9 cellular contexts compared by ENCODE assay signal in genomic region chr3:72960812-72961518, GRCh38. TPM values are rescaled to one million over a fixed set of nuclear protein-coding genes. Genes with fewer than 3 reads are reported as not detected.
DNase-seq lines count a peak whose midpoint lies in the region; ATAC-seq and TF ChIP-seq lines count a peak whose summit lies in the region.
"Had no signal": no experiment of that assay in that cellular context is flagged by ENCODE, and none has a peak within 500 bp of the region (broad histone marks: within the 10 kb centered on the region; RNA-seq: fewer than 3 reads in every experiment).

No MANE protein-coding gene starts in this region.

- H3K4me2 ChIP-seq in hepatocyte: peak overlapping the region; percentile 58

- H4K20me1 ChIP-seq in hepatocyte (ENCODE audit: insufficient read depth, poor library complexity, severe bottlenecking): no peaks in the 10 kb centered on the region

- H3K9me3 ChIP-seq in adipocyte (ENCODE audit: control insufficient read depth, low read length) (no peaks in the 10 kb centered on the region), hepatocyte (ENCODE audit: low read depth) (no peaks in the 10 kb centered on the region), testis (no peaks in the 10 kb centered on the region)

- H3K27me3 ChIP-seq in adipocyte (replicated peaks; ENCODE audit: control insufficient read depth, insufficient read depth, low read length): no peaks in the 10 kb centered on the region
- no peaks in the 10 kb centered on the region for H3K27me3 ChIP-seq in hepatocyte
- H3K27me3 ChIP-seq in testis: no peaks in the 10 kb centered on the region

- H3K4me3 ChIP-seq in adipocyte (ENCODE audit: low read length): no peak overlapping the region
- H3K4me3 ChIP-seq in hepatocyte: no peak overlapping the region
- H3K4me3 ChIP-seq in testis: no peak overlapping the region

- H3K4me1 ChIP-seq in adipocyte (ENCODE audit: control insufficient read depth, insufficient read depth, low read length) (peaks cover 35% of the 10 kb centered on the region), hepatocyte (ENCODE audit: insufficient read depth) (peaks cover 25% of the 10 kb centered on the region), testis (peaks cover 34% of the 10 kb centered on the region)

- DNase-seq in activated naive CD8-positive, alpha-beta T cell treated with anti-CD3 and anti-CD28 coated beads, Interleukin-2, amount 50 U/mL, for 24 hours: no peak
- no peak for DNase-seq in activated naive CD8-positive, alpha-beta T cell treated with anti-CD3 and anti-CD28 coated beads for 36 hours
- DNase-seq in adipocyte (ENCODE audit: low read depth) (peak; percentile 86), hepatocyte (ENCODE audit: low spot score) (peak; percentile 86), testis (peak; percentile 80), NCI-H2227 treated with DMSO at 0.1 percent for 48 hours (lab: John Stamatoyannopoulos, UW) (no peak)
- DNase-seq: DND-41 had no signal

- TF ChIP-seq CTCF in hepatocyte (IDR thresholded peaks at IDR 0.05; ENCODE audit: poor library complexity) (no peak), testis (IDR thresholded peaks at IDR 0.05) (no peak)

- 39% methylated on average over 7 of the region's 7 CpGs for WGBS in hepatocyte (ENCODE audit: low lambda C conversion rate, missing lambda C conversion rate)
- WGBS in testis, 2 donors: 58 to 70% methylated on average over 7 of the region's 7 CpGs

- H3K79me2 ChIP-seq in hepatocyte: no peaks in the 10 kb centered on the region

- no peak overlapping the region for H3K27ac Mint-ChIP-seq in activated naive CD8-positive, alpha-beta T cell treated with anti-CD3 and anti-CD28 coated beads, Interleukin-2, amount 50 U/mL, for 24 hours
- H3K27ac Mint-ChIP-seq in activated naive CD8-positive, alpha-beta T cell treated with anti-CD3 and anti-CD28 coated beads for 36 hours: no peak overlapping the region

- H3K4me1 Mint-ChIP-seq in activated naive CD8-positive, alpha-beta T cell treated with anti-CD3 and anti-CD28 coated beads, Interleukin-2, amount 50 U/mL, for 24 hours: peaks cover 28% of the 10 kb centered on the region
- peaks cover 26% of the 10 kb centered on the region for H3K4me1 Mint-ChIP-seq in activated naive CD8-positive, alpha-beta T cell treated with anti-CD3 and anti-CD28 coated beads for 36 hours

- H3K27ac ChIP-seq in hepatocyte (peak overlapping the region; percentile 81), testis (peak overlapping the region; percentile 55 to 71)

- peak; percentile 27 for ATAC-seq in activated naive CD8-positive, alpha-beta T cell treated with anti-CD3 and anti-CD28 coated beads, Interleukin-2, amount 50 U/mL, for 24 hours
- ATAC-seq in HG03280 (IDR thresholded peaks at IDR 0.05; ENCODE audit: unreplicated experiment): no peak
- ATAC-seq in HG03571 (IDR thresholded peaks at IDR 0.05; ENCODE audit: unreplicated experiment): no peak

- H3K27me3 Mint-ChIP-seq in activated naive CD8-positive, alpha-beta T cell treated with anti-CD3 and anti-CD28 coated beads, Interleukin-2, amount 50 U/mL, for 24 hours: no peaks in the 10 kb centered on the region
- no peaks in the 10 kb centered on the region for H3K27me3 Mint-ChIP-seq in activated naive CD8-positive, alpha-beta T cell treated with anti-CD3 and anti-CD28 coated beads for 36 hours

- H2AFZ ChIP-seq in hepatocyte: no peak overlapping the region

- H3K9me3 Mint-ChIP-seq in activated naive CD8-positive, alpha-beta T cell treated with anti-CD3 and anti-CD28 coated beads, Interleukin-2, amount 50 U/mL, for 24 hours: no peaks in the 10 kb centered on the region
- no peaks in the 10 kb centered on the region for H3K9me3 Mint-ChIP-seq in activated naive CD8-positive, alpha-beta T cell treated with anti-CD3 and anti-CD28 coated beads for 36 hours

- H3K9ac ChIP-seq in adipocyte (ENCODE audit: low read length): peak overlapping the region; percentile 8

- no peaks in the 10 kb centered on the region for H3K36me3 Mint-ChIP-seq in activated naive CD8-positive, alpha-beta T cell treated with anti-CD3 and anti-CD28 coated beads, Interleukin-2, amount 50 U/mL, for 24 hours (ENCODE audit: low read depth)
- no peaks in the 10 kb centered on the region for H3K36me3 Mint-ChIP-seq in activated naive CD8-positive, alpha-beta T cell treated with anti-CD3 and anti-CD28 coated beads for 36 hours

- TF ChIP-seq POLR2A in testis (IDR thresholded peaks at IDR 0.05): no peak

- H3K9me2 ChIP-seq in hepatocyte (replicated peaks; ENCODE audit: insufficient read depth): no peaks in the 10 kb centered on the region

- intact Hi-C loops in testis (cut with DNase I; ENCODE audit: low total_unique reads): no loop called here

- no peak overlapping the region for H3K4me3 Mint-ChIP-seq in activated naive CD8-positive, alpha-beta T cell treated with anti-CD3 and anti-CD28 coated beads, Interleukin-2, amount 50 U/mL, for 24 hours
- no peak overlapping the region for H3K4me3 Mint-ChIP-seq in activated naive CD8-positive, alpha-beta T cell treated with anti-CD3 and anti-CD28 coated beads for 36 hours

- no peaks in the 10 kb centered on the region for H3K36me3 ChIP-seq in adipocyte (ENCODE audit: control insufficient read depth, insufficient read depth, low read length, severe bottlenecking)
- no peaks in the 10 kb centered on the region for H3K36me3 ChIP-seq in hepatocyte (replicated peaks; ENCODE audit: insufficient read depth, low read depth)
- H3K36me3 ChIP-seq in testis (ENCODE audit: low read depth, missing control alignments): no peaks in the 10 kb centered on the region

RNA-seq across cellular contexts. Expression of gene PPP4R2, which starts 35.6 kb away (rescaled TPM):
- 100 to 1,000 TPM in 1 of 2 experiments, 10 to 100 TPM in 1; 99.3 to 102 TPM for total RNA-seq in activated naive CD8-positive, alpha-beta T cell treated with anti-CD3 and anti-CD28 coated beads for 36 hours
- total RNA-seq in hepatocyte (81.8 and 91.4 TPM in 2 replicates), testis (10 to 100 TPM; 67.7 to 68.2 TPM)
- polyA plus RNA-seq in hepatocyte (51.0 and 58.8 TPM in 2 replicates), testis (ENCODE audit: insufficient read depth, low read depth, low replicate concordance) (38.1 TPM)

Comparison
In these comparisons a context has a peak if more than half of its experiments do, and no peak if none do; other contexts are left out.
1. DNase-seq: peak in adipocyte (single experiment), hepatocyte (single experiment) and testis (single experiment); none in activated naive CD8-positive, alpha-beta T cell treated with anti-CD3 and anti-CD28 coated beads, Interleukin-2, amount 50 U/mL, for 24 hours (single experiment), activated naive CD8-positive, alpha-beta T cell treated with anti-CD3 and anti-CD28 coated beads for 36 hours (single experiment) and NCI-H2227 treated with DMSO at 0.1 percent for 48 hours (single experiment).